15 cellular contexts compared by ENCODE assay signal in the genomic region with DNA sequence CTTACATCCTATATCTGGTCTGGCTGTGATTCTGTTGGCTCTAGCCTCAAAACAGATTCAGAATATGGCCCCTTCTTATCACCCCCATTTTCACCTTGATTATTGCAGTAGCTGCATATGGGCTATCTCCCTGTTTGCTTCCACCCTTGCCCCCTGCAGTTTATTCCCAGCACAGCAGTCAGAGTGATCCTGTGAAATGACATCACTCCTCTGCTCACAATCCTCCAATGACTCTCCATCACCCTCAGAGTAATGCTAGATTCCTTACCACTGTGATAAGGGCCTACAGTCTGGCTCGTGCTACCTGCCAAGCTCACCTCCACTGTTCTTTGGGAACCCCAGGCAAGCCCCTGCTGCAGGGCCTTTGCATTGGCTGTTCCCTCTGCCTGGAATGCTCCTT.
A peak's percentile ranks its signal among the peaks of the same experiment; 100 is the strongest.
DNase-seq lines count a peak whose midpoint lies in the region; ATAC-seq and TF ChIP-seq lines count a peak whose summit lies in the region.
"Had no signal": no experiment of that assay in that cellular context is flagged by ENCODE, and none has a peak within 500 bp of the region (broad histone marks: within the 10 kb centered on the region; RNA-seq: fewer than 3 reads in every experiment).

No MANE protein-coding gene starts in this region.

- H2AFZ ChIP-seq in smooth muscle cell (ENCODE audit: low read depth): no peak overlapping the region

- H3F3A ChIP-seq in smooth muscle cell (ENCODE audit: low read depth): no peaks in the 10 kb centered on the region

- H3K9me3 ChIP-seq in smooth muscle cell (replicated peaks; ENCODE audit: low read depth): no peaks in the 10 kb centered on the region
- H3K9me3 ChIP-seq: SJCRH30 had no signal

- 52% methylated on average over 1 of the region's 1 CpG for WGBS in smooth muscle cell (ENCODE audit: low lambda C conversion rate)

- H3K27me3 ChIP-seq in smooth muscle cell (ENCODE audit: low read depth): peaks cover 5% of the 10 kb centered on the region
- H3K27me3 ChIP-seq: SJCRH30 had no signal

- H3K4me3 ChIP-seq in foreskin fibroblast (ENCODE audit: low read depth in 1 of 2, low read length in 2 of 2) (no peak overlapping the region), smooth muscle cell (no peak overlapping the region)
- H3K4me3 ChIP-seq: SJCRH30 had no signal

- ATAC-seq in HG03565 (IDR thresholded peaks at IDR 0.05; ENCODE audit: unreplicated experiment): no peak

- no peaks in the 10 kb centered on the region for H3K79me2 ChIP-seq in smooth muscle cell (ENCODE audit: low read depth)
- H3K79me2 ChIP-seq: parathyroid adenoma had no signal

- H3K36me3 ChIP-seq in smooth muscle cell (ENCODE audit: low read depth): no peaks in the 10 kb centered on the region
- H3K36me3 ChIP-seq: SJCRH30 had no signal

- peak; percentile 18 for DNase-seq in NCI-H82 (lab: John Stamatoyannopoulos, UW)
- no peak for DNase-seq in NCI-H82 treated with DMSO at 0.1 percent for 48 hours (lab: John Stamatoyannopoulos, UW; ENCODE audit: unreplicated experiment)
- peak; percentile 41 for DNase-seq in SK-MEL-5 (ENCODE audit: low read depth, low spot score)
- DNase-seq in foreskin fibroblast: peak; percentile 24 to 46
- no peak for DNase-seq in smooth muscle cell (lab: John Stamatoyannopoulos, UW; ENCODE audit: unreplicated experiment)
- no peak for DNase-seq in HPDE6-E6E7 (ENCODE audit: extremely low spot score)
- no peak for DNase-seq in NCI-H2196 treated with DMSO at 0.1 percent for 48 hours (lab: John Stamatoyannopoulos, UW; ENCODE audit: unreplicated experiment)
- DNase-seq: activated naive CD4-positive, alpha-beta T cell treated with anti-CD3 and anti-CD28 coated beads for 36 hours; central memory CD4-positive, alpha-beta T cell; DND-41; NCI-H1048; NCI-H526 treated with DMSO at 0.1 percent for 48 hours had no signal

- in situ Hi-C loops in SK-MEL-5 (cut with HindIII; ENCODE audit: low pct_unique_long_range_greater_than_20kb, low sequenced_read_pairs): no loop called here

- H3K4me2 ChIP-seq in smooth muscle cell: peak overlapping the region; percentile 17

- no peak overlapping the region for H3K27ac ChIP-seq in smooth muscle cell (ENCODE audit: low read depth)
- H3K27ac ChIP-seq: parathyroid adenoma, SJCRH30 had no signal

- no peak overlapping the region for H3K9ac ChIP-seq in smooth muscle cell (ENCODE audit: low read depth)
- H3K9ac ChIP-seq: parathyroid adenoma had no signal

- H4K20me1 ChIP-seq in smooth muscle cell (ENCODE audit: low read depth): no peaks in the 10 kb centered on the region

- TF ChIP-seq CTCF in foreskin fibroblast (IDR thresholded peaks at IDR 0.05; ENCODE audit: low read depth, low read length) (no peak), smooth muscle cell (IDR thresholded peaks at IDR 0.05; ENCODE audit: borderline replicate concordance, insufficient read depth, poor library complexity, severe bottlenecking) (no peak)

- no peaks in the 10 kb centered on the region for H3K4me1 ChIP-seq in smooth muscle cell (ENCODE audit: low read depth)
- H3K4me1 ChIP-seq: parathyroid adenoma, SJCRH30 had no signal

Comparison
In these comparisons a context has a peak if more than half of its experiments do, and no peak if none do; other contexts are left out.
1. DNase-seq: peak in NCI-H82 (single experiment), SK-MEL-5 (single experiment) and foreskin fibroblast (2 of 2); none in NCI-H82 treated with DMSO at 0.1 percent for 48 hours (single experiment), smooth muscle cell (single experiment), HPDE6-E6E7 (single experiment) and NCI-H2196 treated with DMSO at 0.1 percent for 48 hours (single experiment).